In genomic region chr19:33412617-33413425, GRCh38 we compare ENCODE assay signal across 23 cellular contexts.
"Had no signal": no experiment of that assay in that cellular context is flagged by ENCODE, and none has a peak within 500 bp of the region (broad histone marks: within the 10 kb centered on the region; RNA-seq: fewer than 3 reads in every experiment).

No MANE protein-coding gene starts in this region.

- H3K4me3 Mint-ChIP-seq: activated CD4-positive, alpha-beta T cell treated with anti-CD3 and anti-CD28 coated beads, Interleukin-2, amount 10 ng/mL, durations not matched to agents 7 days and 5 days; activated CD8-positive, alpha-beta T cell treated with anti-CD3 and anti-CD28 coated beads, Interleukin-2, amount 10 ng/mL, durations not matched to agents 7 days and 5 days; activated naive CD4-positive, alpha-beta T cell treated with anti-CD3 and anti-CD28 coated beads, Interleukin-2, amount 10 ng/mL, durations not matched to agents 7 days and 5 days; activated naive CD8-positive, alpha-beta T cell treated with anti-CD3 and anti-CD28 coated beads, Interleukin-2, amount 50 U/mL, for 24 hours; central memory CD8-positive, alpha-beta T cell; endodermal cell; naive thymus-derived CD8-positive, alpha-beta T cell had no signal

- H3K9ac ChIP-seq: parathyroid adenoma had no signal

- H3K27me3 ChIP-seq: brain microvascular endothelial cell, colonic mucosa, neutrophil, tibial nerve, vagina had no signal

- H3K27ac ChIP-seq: brain microvascular endothelial cell, colonic mucosa, neutrophil, parathyroid adenoma, tibial nerve, vagina had no signal

- H3K36me3 Mint-ChIP-seq: activated naive CD4-positive, alpha-beta T cell treated with anti-CD3 and anti-CD28 coated beads, Interleukin-2, amount 10 ng/mL, durations not matched to agents 7 days and 5 days had no signal

- H3K4me1 ChIP-seq: colonic mucosa, parathyroid adenoma had no signal

- ATAC-seq: activated CD4-positive, CD25-positive, alpha-beta regulatory T cell treated with anti-CD3 and anti-CD28 coated beads, Interleukin-2, amount 50 U/mL, for 24 hours; activated CD8-positive, alpha-beta T cell treated with anti-CD3 and anti-CD28 coated beads, Interleukin-2, amount 10 ng/mL, durations not matched to agents 7 days and 5 days; activated naive CD8-positive, alpha-beta T cell treated with anti-CD3 and anti-CD28 coated beads, Interleukin-2, amount 50 U/mL, for 24 hours; naive thymus-derived CD8-positive, alpha-beta T cell had no signal

- H3K36me3 ChIP-seq: brain microvascular endothelial cell, colonic mucosa, neutrophil, vagina had no signal

- H3K4me3 ChIP-seq: colonic mucosa, tibial nerve, vagina had no signal

- H2AFZ ChIP-seq: parathyroid adenoma had no signal

- H3K27me3 Mint-ChIP-seq: activated CD4-positive, alpha-beta T cell treated with anti-CD3 and anti-CD28 coated beads, Interleukin-2, amount 10 ng/mL, durations not matched to agents 7 days and 5 days; activated naive CD4-positive, alpha-beta T cell treated with anti-CD3 and anti-CD28 coated beads, Interleukin-2, amount 10 ng/mL, durations not matched to agents 7 days and 5 days; activated naive CD8-positive, alpha-beta T cell treated with anti-CD3 and anti-CD28 coated beads, Interleukin-2, amount 50 U/mL, for 24 hours; central memory CD8-positive, alpha-beta T cell; naive thymus-derived CD8-positive, alpha-beta T cell had no signal

- DNase-seq: activated CD4-positive, alpha-beta T cell treated with anti-CD3 and anti-CD28 coated beads, Interleukin-2, amount 10 ng/mL, durations not matched to agents 7 days and 5 days; activated CD8-positive, alpha-beta T cell treated with anti-CD3 and anti-CD28 coated beads, Interleukin-2, amount 10 ng/mL, durations not matched to agents 7 days and 5 days; activated effector memory CD4-positive, alpha-beta T cell treated with Interleukin-2 at 50 U/mL for 16 hours; activated naive CD4-positive, alpha-beta T cell treated with anti-CD3 and anti-CD28 coated beads, Interleukin-2, amount 10 ng/mL, durations not matched to agents 7 days and 5 days; activated naive CD8-positive, alpha-beta T cell treated with anti-CD3 and anti-CD28 coated beads, Interleukin-2, amount 50 U/mL, for 24 hours; activated T-cell treated with anti-CD3 and anti-CD28 coated beads, Interleukin-2, amount 50 U/mL, for 48 hours; brain microvascular endothelial cell; colonic mucosa; endodermal cell; foreskin melanocyte; glutamatergic neuron; islet precursor cell; mesenchymal stem cell; naive thymus-derived CD8-positive, alpha-beta T cell; stimulated activated naive CD4-positive, alpha-beta T cell; T-helper 1 cell; T1000 had no signal

- H3K4me1 Mint-ChIP-seq: activated CD4-positive, alpha-beta T cell treated with anti-CD3 and anti-CD28 coated beads, Interleukin-2, amount 10 ng/mL, durations not matched to agents 7 days and 5 days; endodermal cell had no signal

- H3K27ac Mint-ChIP-seq: activated CD4-positive, alpha-beta T cell treated with anti-CD3 and anti-CD28 coated beads, Interleukin-2, amount 10 ng/mL, durations not matched to agents 7 days and 5 days; activated CD8-positive, alpha-beta T cell treated with anti-CD3 and anti-CD28 coated beads, Interleukin-2, amount 10 ng/mL, durations not matched to agents 7 days and 5 days; activated naive CD4-positive, alpha-beta T cell treated with anti-CD3 and anti-CD28 coated beads, Interleukin-2, amount 10 ng/mL, durations not matched to agents 7 days and 5 days; activated naive CD8-positive, alpha-beta T cell treated with anti-CD3 and anti-CD28 coated beads, Interleukin-2, amount 50 U/mL, for 24 hours; endodermal cell; naive thymus-derived CD8-positive, alpha-beta T cell had no signal

- H3K9me3 Mint-ChIP-seq: activated CD4-positive, alpha-beta T cell treated with anti-CD3 and anti-CD28 coated beads, Interleukin-2, amount 10 ng/mL, durations not matched to agents 7 days and 5 days; activated naive CD4-positive, alpha-beta T cell treated with anti-CD3 and anti-CD28 coated beads, Interleukin-2, amount 10 ng/mL, durations not matched to agents 7 days and 5 days; activated naive CD8-positive, alpha-beta T cell treated with anti-CD3 and anti-CD28 coated beads, Interleukin-2, amount 50 U/mL, for 24 hours; central memory CD8-positive, alpha-beta T cell; endodermal cell; naive thymus-derived CD8-positive, alpha-beta T cell had no signal

- H3K9me3 ChIP-seq: colonic mucosa, neutrophil, tibial nerve, vagina had no signal
